Comparison of ENCODE assay signal across 13 cellular contexts in genomic region chr2:55167630-55167967, GRCh38.
DNase-seq lines count a peak whose midpoint lies in the region; ATAC-seq, FAIRE-seq and TF ChIP-seq lines count a peak whose summit lies in the region.
"Had no signal": no experiment of that assay in that cellular context is flagged by ENCODE, and none has a peak within 500 bp of the region (broad histone marks: within the 10 kb centered on the region; RNA-seq: fewer than 3 reads in every experiment).

No MANE protein-coding gene starts in this region.

- H3K4me1 ChIP-seq in A549, result peaks cover 41% of the 10 kb centered on the region
- H3K4me1 ChIP-seq in hepatocyte (ENCODE audit: insufficient read depth), result peaks cover 31% of the 10 kb centered on the region
- peaks cover 54% of the 10 kb centered on the region for H3K4me1 ChIP-seq in skeletal muscle satellite cell (ENCODE audit: control insufficient read depth, insufficient read depth, low read length)

- no peak overlapping the region for H2AFZ ChIP-seq in hepatocyte

- peak overlapping the region; percentile 33 for H3K9ac ChIP-seq in skeletal muscle satellite cell (ENCODE audit: low read depth, low read length)

- no peaks in the 10 kb centered on the region for H3K79me2 ChIP-seq in hepatocyte

- H4K20me1 ChIP-seq in hepatocyte (ENCODE audit: insufficient read depth, poor library complexity, severe bottlenecking), result no peaks in the 10 kb centered on the region

- CTCF ChIA-PET in A549 (lab: Yijun Ruan, JAX), result interaction anchor here (0.9 to 17.5 kb wide), 38 partner anchors 11 to 463 kb away, joined by 3 to 351 read pairs (median 7); partner anchors contain the start of gene RTN4

- TF ChIP-seq POLR2A in A549 (IDR thresholded peaks at IDR 0.05; ENCODE audit: low read length), result no peak

- POLR2A ChIA-PET in A549 (lab: Yijun Ruan, JAX), result interaction anchor here (1.0 to 5.4 kb wide), 3 partner anchors 117 to 153 kb away, joined by 3 to 34 read pairs (median 6); partner anchors contain the start of gene RTN4

- H3K4me3 ChIP-seq in A549, result no peak overlapping the region
- no peak overlapping the region for H3K4me3 ChIP-seq in hepatocyte
- H3K4me3 ChIP-seq in skeletal muscle satellite cell (ENCODE audit: low read length), result no peak overlapping the region
- H3K4me3 ChIP-seq: adrenal gland had no signal

- DNase-seq in A549 (ENCODE audit: low read depth in 1 of 2, low spot score in 1 of 2) (no peak), amniotic epithelial cell (ENCODE audit: low read depth) (peak; percentile 57), hepatocyte (ENCODE audit: low spot score) (no peak), HUDEP-2 (lab: John Stamatoyannopoulos, UW; ENCODE audit: unreplicated experiment in 76 of 76) (no peak), NCI-H1436 treated with DMSO at 0.1 percent for 48 hours (lab: John Stamatoyannopoulos, UW) (no peak)
- DNase-seq: adrenal gland; NK-92 treated with Interleukin-12 subunit alpha and Interleukin-12 subunit beta, amount 100 ng/mL, for 24 hours; stimulated activated CD4-positive, alpha-beta T cell treated with anti-CD3 and anti-CD28 coated beads, Interleukin-1b, Interleukin-23, amount 100 ng/mL, for 48 hours had no signal

- no peaks in the 10 kb centered on the region for H3K9me2 ChIP-seq in hepatocyte (replicated peaks; ENCODE audit: insufficient read depth)

- no peaks in the 10 kb centered on the region for H3K36me3 ChIP-seq in hepatocyte (replicated peaks; ENCODE audit: insufficient read depth, low read depth)
- no peaks in the 10 kb centered on the region for H3K36me3 ChIP-seq in skeletal muscle satellite cell (ENCODE audit: insufficient read depth, low read length)
- H3K36me3 ChIP-seq: adrenal gland had no signal

- H3K27ac ChIP-seq in A549, result peak overlapping the region; percentile 12 to 59; a peak in 4 of 6 replicates
- H3K27ac ChIP-seq in hepatocyte, result peak overlapping the region; percentile 1

- H3K27me3 ChIP-seq in hepatocyte, result no peaks in the 10 kb centered on the region
- H3K27me3 ChIP-seq in skeletal muscle satellite cell (ENCODE audit: control insufficient read depth, insufficient read depth, low read length), result no peaks in the 10 kb centered on the region
- H3K27me3 ChIP-seq: adrenal gland had no signal

- H3K9me3 ChIP-seq in A549 (no peaks in the 10 kb centered on the region), hepatocyte (ENCODE audit: low read depth) (no peaks in the 10 kb centered on the region), skeletal muscle satellite cell (replicated peaks; ENCODE audit: low read length) (no peaks in the 10 kb centered on the region)
- H3K9me3 ChIP-seq: adrenal gland had no signal

- no peak for TF ChIP-seq EP300 in A549 (IDR thresholded peaks at IDR 0.05)

- WGBS in A549 (ENCODE audit: missing lambda C conversion rate), result 86% methylated on average over 2 of the region's 2 CpGs
- WGBS in hepatocyte (ENCODE audit: low lambda C conversion rate, missing lambda C conversion rate), result 86% methylated on average over 2 of the region's 2 CpGs

- ATAC-seq in A549 (no peak), HG03432 (IDR thresholded peaks at IDR 0.05; ENCODE audit: unreplicated experiment) (no peak), GM18519 (IDR thresholded peaks at IDR 0.05; ENCODE audit: low FRiP score, unreplicated experiment) (no peak)

- TF ChIP-seq RAD21 in A549 (conservative IDR thresholded peaks at IDR 0.05 in 1 of 2, IDR thresholded peaks at IDR 0.05 in 1 of 2), result no peak

- FAIRE-seq in A549 (lab: Jason Lieb, UNC), result no peak
- FAIRE-seq: GM18507, urothelium cell line had no signal

- no peak for TF ChIP-seq CTCF in A549 (IDR thresholded peaks at IDR 0.05)
- no peak for TF ChIP-seq CTCF in hepatocyte (IDR thresholded peaks at IDR 0.05; ENCODE audit: poor library complexity)

- H3K4me2 ChIP-seq in A549 (no peak overlapping the region), hepatocyte (no peak overlapping the region), skeletal muscle satellite cell (ENCODE audit: low read length) (peak overlapping the region; percentile 37)

TF ChIP-seq in A549, 52 proteins besides CTCF, POLR2A, EP300 and RAD21:
- TF ChIP-seq POLR2AphosphoS2 (conservative IDR thresholded peaks at IDR 0.05; ENCODE audit: low read length), result no peak
- TF ChIP-seq CBX2 (IDR thresholded peaks at IDR 0.05; ENCODE audit: borderline replicate concordance, low read depth), result no peak
- TF ChIP-seq HOXB13 (CRISPR knock-in tag; IDR thresholded peaks at IDR 0.05; ENCODE audit: low read depth), result no peak
- no peak for TF ChIP-seq GATA3 (IDR thresholded peaks at IDR 0.05; ENCODE audit: borderline replicate concordance)
- no peak for TF ChIP-seq RARB (CRISPR knock-in tag; IDR thresholded peaks at IDR 0.05)
- TF ChIP-seq HES2 (IDR thresholded peaks at IDR 0.05), result no peak
- TF ChIP-seq EHF (CRISPR knock-in tag; IDR thresholded peaks at IDR 0.05), result no peak
- TF ChIP-seq ESRRA (IDR thresholded peaks at IDR 0.05; ENCODE audit: borderline replicate concordance, low read length), result no peak
- no peak for TF ChIP-seq NFE2L2 (conservative IDR thresholded peaks at IDR 0.05; ENCODE audit: low read length)
- TF ChIP-seq PBX3 (IDR thresholded peaks at IDR 0.05), result no peak
TF ChIP-seq in A549: peak in this region for 0.
